In genomic region chr3:197030379-197031314, GRCh38 we compare ENCODE assay signal across 7 cellular contexts. TPM values are rescaled to one million over a fixed set of nuclear protein-coding genes. Genes with fewer than 3 reads are reported as not detected.
DNase-seq lines count a peak whose midpoint lies in the region; ATAC-seq and TF ChIP-seq lines count a peak whose summit lies in the region.

No MANE protein-coding gene starts in this region.

- H3K9me3 Mint-ChIP-seq in activated CD8-positive, alpha-beta T cell treated with anti-CD3 and anti-CD28 coated beads, Interleukin-2, amount 10 ng/mL, durations not matched to agents 7 days and 5 days (ENCODE audit: insufficient read depth): no peaks in the 10 kb centered on the region

- H3K27ac Mint-ChIP-seq in activated CD8-positive, alpha-beta T cell treated with anti-CD3 and anti-CD28 coated beads, Interleukin-2, amount 10 ng/mL, durations not matched to agents 7 days and 5 days: no peak overlapping the region

- peaks cover 9% of the 10 kb centered on the region for H3F3A ChIP-seq in smooth muscle cell (ENCODE audit: low read depth)

- H3K36me3 Mint-ChIP-seq in activated CD8-positive, alpha-beta T cell treated with anti-CD3 and anti-CD28 coated beads, Interleukin-2, amount 10 ng/mL, durations not matched to agents 7 days and 5 days (ENCODE audit: low read depth): no peaks in the 10 kb centered on the region

- WGBS in heart right ventricle, 2 donors: 74 to 84% methylated on average over 31 of the region's 33 CpGs
- WGBS in smooth muscle cell (ENCODE audit: low lambda C conversion rate): 87% methylated on average over 31 of the region's 33 CpGs

- CTCF ChIA-PET in HEK293 (lab: Yijun Ruan, JAX) (interaction anchor here (0.6 to 2.9 kb wide), 12 partner anchors 9 to 508 kb away, joined by 3 to 9 read pairs (median 3); no protein-coding TSS in a partner anchor), GM10248 (lab: Yijun Ruan, JAX) (interaction anchor here (0.8 to 5.4 kb wide), 36 partner anchors 8 to 472 kb away, joined by 3 to 89 read pairs (median 5); no protein-coding TSS in a partner anchor)
- CTCF ChIA-PET in activated CD8-positive, alpha-beta T cell treated with anti-CD3 and anti-CD28 coated beads, Interleukin-2, amount 10 ng/mL, durations not matched to agents 7 days and 5 days (lab: Charles Lee): interaction anchor here (0.6 to 4.0 kb wide), 16 partner anchors 8 to 844 kb away, joined by 3 to 41 read pairs (median 4); no protein-coding TSS in a partner anchor

- H3K36me3 ChIP-seq in HEK293 (ENCODE audit: control insufficient read depth in 2 of 2, insufficient read depth in 1 of 2, low read length in 2 of 2) (peaks cover 0 to 12% of the 10 kb centered on the region in 2 experiments; a peak in 1 of 3 replicates), heart right ventricle (no peaks in the 10 kb centered on the region), smooth muscle cell (ENCODE audit: low read depth) (no peaks in the 10 kb centered on the region)

- H3K4me1 Mint-ChIP-seq in activated CD8-positive, alpha-beta T cell treated with anti-CD3 and anti-CD28 coated beads, Interleukin-2, amount 10 ng/mL, durations not matched to agents 7 days and 5 days (ENCODE audit: low read depth): peaks cover 14% of the 10 kb centered on the region

- no peak overlapping the region for H3K9ac ChIP-seq in smooth muscle cell (ENCODE audit: low read depth)

- H3K9me3 ChIP-seq in HEK293 (ENCODE audit: control insufficient read depth, insufficient read depth, low read depth, low read length) (no peaks in the 10 kb centered on the region), heart right ventricle (no peaks in the 10 kb centered on the region), smooth muscle cell (replicated peaks; ENCODE audit: low read depth) (no peaks in the 10 kb centered on the region)

- H3K27ac ChIP-seq in HEK293 (ENCODE audit: extremely low read depth, low read depth, low read length) (no peak overlapping the region), heart right ventricle (peak overlapping the region in 9 of 10 donors; percentile 39 to 82 (median 72)), smooth muscle cell (ENCODE audit: low read depth) (peak overlapping the region; percentile 50)

- H4K20me1 ChIP-seq in smooth muscle cell (ENCODE audit: low read depth): no peaks in the 10 kb centered on the region

- DNase-seq in activated CD8-positive, alpha-beta T cell treated with anti-CD3 and anti-CD28 coated beads, Interleukin-2, amount 10 ng/mL, durations not matched to agents 7 days and 5 days: no peak
- DNase-seq in heart right ventricle: no peak
- no peak for DNase-seq in smooth muscle cell (lab: John Stamatoyannopoulos, UW; ENCODE audit: unreplicated experiment)
- DNase-seq in GM10248 (ENCODE audit: extremely low spot score): no peak
- DNase-seq in DMS79 (lab: John Stamatoyannopoulos, UW): no peak
- DNase-seq in dedifferentiated amniotic fluid mesenchymal stem cell (ENCODE audit: extremely low spot score): no peak

- no peak for ATAC-seq in activated CD8-positive, alpha-beta T cell treated with anti-CD3 and anti-CD28 coated beads, Interleukin-2, amount 10 ng/mL, durations not matched to agents 7 days and 5 days
- peak in 3 of 8 donors; percentile 2 to 20 (median 15) for ATAC-seq in heart right ventricle

- POLR2A ChIA-PET in HEK293 (lab: Yijun Ruan, JAX) (no interaction called here), GM10248 (lab: Yijun Ruan, JAX) (interaction anchor here (1.7 kb wide), 1 partner anchor 27 kb away, joined by 6 read pairs; no protein-coding TSS in a partner anchor)
- POLR2A ChIA-PET in activated CD8-positive, alpha-beta T cell treated with anti-CD3 and anti-CD28 coated beads, Interleukin-2, amount 10 ng/mL, durations not matched to agents 7 days and 5 days (lab: Charles Lee): interaction anchor here (0.6 to 1.5 kb wide), 4 partner anchors 12 to 1747 kb away, joined by 3 to 5 read pairs (median 3); no protein-coding TSS in a partner anchor

- H3K4me3 ChIP-seq in HEK293 (ENCODE audit: low read depth, low read length): no peak overlapping the region
- H3K4me3 ChIP-seq in heart right ventricle: peak overlapping the region in 2 of 10 donors; percentile 6 to 60
- no peak overlapping the region for H3K4me3 ChIP-seq in smooth muscle cell

- H3K27me3 ChIP-seq in heart right ventricle (peaks cover 0 to 22% (median 9%) of the 10 kb centered on the region in 7 donors), smooth muscle cell (ENCODE audit: low read depth) (no peaks in the 10 kb centered on the region)

- H3K4me2 ChIP-seq in smooth muscle cell: peak overlapping the region; percentile 17

- H3K4me1 ChIP-seq in HEK293 (ENCODE audit: control insufficient read depth, insufficient read depth, low read length) (no peaks in the 10 kb centered on the region), heart right ventricle (peaks cover 0 to 39% (median 23%) of the 10 kb centered on the region in 9 donors), smooth muscle cell (ENCODE audit: low read depth) (no peaks in the 10 kb centered on the region)

- no peak overlapping the region for H2AFZ ChIP-seq in smooth muscle cell (ENCODE audit: low read depth)

- H3K27me3 Mint-ChIP-seq in activated CD8-positive, alpha-beta T cell treated with anti-CD3 and anti-CD28 coated beads, Interleukin-2, amount 10 ng/mL, durations not matched to agents 7 days and 5 days (ENCODE audit: low read depth): peaks cover 11% of the 10 kb centered on the region

- TF ChIP-seq CTCF in HEK293 (tag by site-specific recombination; IDR thresholded peaks at IDR 0.05) (no peak), heart right ventricle (IDR thresholded peaks at IDR 0.05) (no peak), smooth muscle cell (IDR thresholded peaks at IDR 0.05; ENCODE audit: borderline replicate concordance, insufficient read depth, poor library complexity, severe bottlenecking) (no peak), GM10248 (IDR thresholded peaks at IDR 0.05; ENCODE audit: control extremely low read depth, extremely low read depth, low read depth, missing control alignments) (no peak)

- intact Hi-C loops in heart right ventricle (cut with DNase I): no loop called here

- H3K79me2 ChIP-seq in smooth muscle cell (ENCODE audit: low read depth): no peaks in the 10 kb centered on the region

- peak overlapping the region; percentile 40 for H3K4me3 Mint-ChIP-seq in activated CD8-positive, alpha-beta T cell treated with anti-CD3 and anti-CD28 coated beads, Interleukin-2, amount 10 ng/mL, durations not matched to agents 7 days and 5 days

TF ChIP-seq in HEK293, 187 proteins besides CTCF, POLR2A, EP300 and RAD21:
- peak; percentile 56; the same call in 1 of the 2 replicates for TF ChIP-seq PRDM1 (tag by site-specific recombination; IDR thresholded peaks at IDR 0.05)
- no peak for TF ChIP-seq ZNF777 (tag by site-specific recombination; IDR thresholded peaks at IDR 0.05; ENCODE audit: borderline replicate concordance)
- no peak for TF ChIP-seq AEBP2 (tag by site-specific recombination; IDR thresholded peaks at IDR 0.05; ENCODE audit: borderline replicate concordance)
- no peak for TF ChIP-seq ZBTB44 (tag by site-specific recombination; IDR thresholded peaks at IDR 0.05)
- no peak for TF ChIP-seq ZNF416 (tag by site-specific recombination; IDR thresholded peaks at IDR 0.05)

RNA-seq across cellular contexts. Expression of gene MELTF, which starts 1.0 kb away (rescaled TPM):
- 1 to 10 TPM; 7.6 to 8.2 TPM for total RNA-seq in activated CD8-positive, alpha-beta T cell treated with anti-CD3 and anti-CD28 coated beads, Interleukin-2, amount 10 ng/mL, durations not matched to agents 7 days and 5 days
- total RNA-seq in heart right ventricle (10 to 100 TPM in 3 of 10 donors, 1 to 10 TPM in 7; 2.5 to 27.5 (median 6.3) TPM), smooth muscle cell (3.3 and 3.7 TPM in 2 replicates)
- polyA plus RNA-seq in heart right ventricle (10 to 100 TPM in 1 of 2 donors, 1 to 10 TPM in 1; 8.5 to 31.4 TPM), smooth muscle cell (8.6 and 10.8 TPM in 2 replicates)
